ENCODE assay signal across 5 cellular contexts in the genomic region with DNA sequence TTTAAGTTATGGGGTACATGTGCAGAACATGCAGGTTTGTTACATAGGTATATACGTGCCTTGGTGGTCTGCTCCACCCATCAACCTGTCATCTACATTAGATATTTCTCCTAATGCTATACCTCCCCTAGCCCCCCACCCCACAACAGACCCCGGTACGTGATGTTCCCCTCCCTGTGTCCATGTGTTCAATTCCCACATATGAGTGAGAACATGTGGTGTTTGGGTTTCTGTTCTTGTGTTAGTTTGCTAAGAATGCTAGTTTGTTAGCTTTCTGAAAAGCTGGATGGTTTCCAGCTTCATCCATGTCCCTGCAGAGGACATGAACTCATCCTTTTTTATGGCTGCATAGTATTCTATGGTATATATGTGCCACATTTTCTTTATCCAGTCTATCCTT. TPM values are rescaled to one million over a fixed set of nuclear protein-coding genes. Genes with fewer than 3 reads are reported as not detected.
"Had no signal": no experiment of that assay in that cellular context is flagged by ENCODE, and none has a peak within 500 bp of the region (broad histone marks: within the 10 kb centered on the region; RNA-seq: fewer than 3 reads in every experiment).

No MANE protein-coding gene starts in this region.

RNA-seq across cellular contexts. Expression of gene MYT1L, which starts 39.8 kb away (rescaled TPM):
- total RNA-seq: HT-29, HT1080, IMR-90, K562 had no signal
- polyA plus RNA-seq: IgD-negative memory B cell, IMR-90, K562 had no signal
